Comparison of ENCODE assay signal across 9 cellular contexts in the genomic region with DNA sequence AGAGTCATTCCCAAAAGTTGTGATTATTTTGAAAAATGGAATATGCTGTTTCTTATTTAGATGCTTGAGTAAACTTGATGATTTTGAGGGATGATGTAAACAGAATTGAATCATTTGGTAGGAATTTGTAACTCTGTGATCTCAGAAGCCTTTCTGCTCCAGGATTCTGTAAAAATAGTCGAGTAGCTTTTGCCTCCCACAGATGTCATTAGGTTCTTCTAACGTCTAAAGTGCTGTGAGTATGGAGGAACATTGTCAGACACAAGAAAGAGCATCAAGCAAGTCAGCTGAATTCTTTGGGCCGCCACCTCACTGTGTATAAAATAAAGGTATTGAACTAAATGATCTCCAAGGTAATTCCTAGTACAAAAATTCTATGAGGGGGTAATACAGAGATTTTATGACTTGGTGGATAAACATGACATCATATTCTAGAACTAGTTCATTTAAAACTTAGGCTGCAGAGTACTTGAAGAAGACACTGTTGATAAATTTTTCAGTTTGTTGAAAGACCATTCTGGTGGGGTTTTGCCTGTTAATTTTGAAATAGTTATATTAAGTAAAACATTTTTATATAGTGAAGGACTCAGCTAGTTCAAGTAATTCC. TPM values are rescaled to one million over a fixed set of nuclear protein-coding genes. Genes with fewer than 3 reads are reported as not detected.
DNase-seq lines count a peak whose midpoint lies in the region; ATAC-seq and TF ChIP-seq lines count a peak whose summit lies in the region.
"Had no signal": no experiment of that assay in that cellular context is flagged by ENCODE, and none has a peak within 500 bp of the region (broad histone marks: within the 10 kb centered on the region; RNA-seq: fewer than 3 reads in every experiment).

No MANE protein-coding gene starts in this region.

- H3K9me3 Mint-ChIP-seq in activated CD8-positive, alpha-beta memory T cell treated with anti-CD3 and anti-CD28 coated beads, Interleukin-2, amount 10 ng/mL, durations not matched to agents 7 days and 5 days (ENCODE audit: low read depth) = no peaks in the 10 kb centered on the region
- H3K9me3 Mint-ChIP-seq in activated T-helper 17 cell treated with anti-CD3 and anti-CD28 coated beads, Interleukin-2, amount 50 U/mL, for 72 hours = no peaks in the 10 kb centered on the region

- H3K4me1 ChIP-seq in foreskin keratinocyte (peaks cover 7% of the 10 kb centered on the region), subcutaneous abdominal adipose tissue (ENCODE audit: control insufficient read depth in 5 of 5, insufficient read depth in 5 of 5, low read length in 5 of 5) (peaks cover 2 to 33% (median 21%) of the 10 kb centered on the region in 5 donors)

- H3K4me1 Mint-ChIP-seq in activated CD8-positive, alpha-beta memory T cell treated with anti-CD3 and anti-CD28 coated beads, Interleukin-2, amount 10 ng/mL, durations not matched to agents 7 days and 5 days = peaks cover 82% of the 10 kb centered on the region
- peaks cover 54% of the 10 kb centered on the region for H3K4me1 Mint-ChIP-seq in activated T-helper 17 cell treated with anti-CD3 and anti-CD28 coated beads, Interleukin-2, amount 50 U/mL, for 72 hours

- peak overlapping the region; percentile 16 for H3K27ac ChIP-seq in foreskin keratinocyte
- peak overlapping the region; percentile 5 for H3K27ac ChIP-seq in subcutaneous abdominal adipose tissue (ENCODE audit: low read depth, low read length)

- no peak overlapping the region for H3K9ac ChIP-seq in subcutaneous abdominal adipose tissue (ENCODE audit: low read length in 5 of 5)

- peaks cover 0 to 7% (median 3%) of the 10 kb centered on the region in 5 donors for H3K36me3 ChIP-seq in subcutaneous abdominal adipose tissue (ENCODE audit: control insufficient read depth in 5 of 5, insufficient read depth in 5 of 5, low read length in 5 of 5)

- H3K27me3 ChIP-seq in foreskin keratinocyte (no peaks in the 10 kb centered on the region), subcutaneous abdominal adipose tissue (ENCODE audit: control insufficient read depth in 5 of 5, insufficient read depth in 4 of 5, low read length in 5 of 5) (no peaks in the 10 kb centered on the region)

- CTCF ChIA-PET in activated CD8-positive, alpha-beta memory T cell treated with anti-CD3 and anti-CD28 coated beads, Interleukin-2, amount 10 ng/mL, durations not matched to agents 7 days and 5 days (lab: Charles Lee) = interaction anchor here (0.7 to 2.6 kb wide), 6 partner anchors 9 to 43 kb away, joined by 3 to 8 read pairs (median 4); no protein-coding TSS in a partner anchor

- H3K36me3 Mint-ChIP-seq in activated CD8-positive, alpha-beta memory T cell treated with anti-CD3 and anti-CD28 coated beads, Interleukin-2, amount 10 ng/mL, durations not matched to agents 7 days and 5 days = peaks cover 31% of the 10 kb centered on the region
- H3K36me3 Mint-ChIP-seq in activated T-helper 17 cell treated with anti-CD3 and anti-CD28 coated beads, Interleukin-2, amount 50 U/mL, for 72 hours (ENCODE audit: low read depth) = peaks cover 73% of the 10 kb centered on the region

- no peak for DNase-seq in activated CD8-positive, alpha-beta memory T cell treated with anti-CD3 and anti-CD28 coated beads, Interleukin-2, amount 10 ng/mL, durations not matched to agents 7 days and 5 days
- no peak for DNase-seq in activated CD8-positive, alpha-beta memory T cell treated with anti-CD3 and anti-CD28 coated beads for 24 hours
- DNase-seq in foreskin keratinocyte (no peak), pons (ENCODE audit: low spot score) (no peak)
- no peak for DNase-seq in activated CD4-positive, CD25-positive, alpha-beta regulatory T cell (lab: John Stamatoyannopoulos, UW)

- TF ChIP-seq CTCF in foreskin keratinocyte (conservative IDR thresholded peaks at IDR 0.05) = no peak

- H3K27ac Mint-ChIP-seq in activated CD8-positive, alpha-beta memory T cell treated with anti-CD3 and anti-CD28 coated beads, Interleukin-2, amount 10 ng/mL, durations not matched to agents 7 days and 5 days = peak overlapping the region; percentile 88
- H3K27ac Mint-ChIP-seq in activated T-helper 17 cell treated with anti-CD3 and anti-CD28 coated beads, Interleukin-2, amount 50 U/mL, for 72 hours = peak overlapping the region; percentile 97

- H3K27me3 Mint-ChIP-seq in activated CD8-positive, alpha-beta memory T cell treated with anti-CD3 and anti-CD28 coated beads, Interleukin-2, amount 10 ng/mL, durations not matched to agents 7 days and 5 days = no peaks in the 10 kb centered on the region
- no peaks in the 10 kb centered on the region for H3K27me3 Mint-ChIP-seq in activated T-helper 17 cell treated with anti-CD3 and anti-CD28 coated beads, Interleukin-2, amount 50 U/mL, for 72 hours

- ATAC-seq in activated CD8-positive, alpha-beta memory T cell treated with anti-CD3 and anti-CD28 coated beads, Interleukin-2, amount 10 ng/mL, durations not matched to agents 7 days and 5 days = no peak
- no peak for ATAC-seq in activated T-helper 17 cell treated with anti-CD3 and anti-CD28 coated beads, Interleukin-2, amount 50 U/mL, for 72 hours (replicated peaks)
- no peak for ATAC-seq in foreskin keratinocyte
- no peak for ATAC-seq in GM21381 (IDR thresholded peaks at IDR 0.05; ENCODE audit: unreplicated experiment)

- H3K9me3 ChIP-seq in subcutaneous abdominal adipose tissue (ENCODE audit: control insufficient read depth in 5 of 5, low read length in 5 of 5) = no peaks in the 10 kb centered on the region

- peak overlapping the region; percentile 78 for H3K4me3 Mint-ChIP-seq in activated CD8-positive, alpha-beta memory T cell treated with anti-CD3 and anti-CD28 coated beads, Interleukin-2, amount 10 ng/mL, durations not matched to agents 7 days and 5 days
- H3K4me3 Mint-ChIP-seq in activated T-helper 17 cell treated with anti-CD3 and anti-CD28 coated beads, Interleukin-2, amount 50 U/mL, for 72 hours = peak overlapping the region; percentile 97

- H3K4me3 ChIP-seq in subcutaneous abdominal adipose tissue (ENCODE audit: low read depth in 1 of 5, low read length in 5 of 5) = no peak overlapping the region

RNA-seq across cellular contexts. Expression of a gene that starts 1.4 kb away (rescaled TPM):
- 10 to 100 TPM; 15.3 to 19.5 TPM for total RNA-seq in activated CD8-positive, alpha-beta memory T cell treated with anti-CD3 and anti-CD28 coated beads, Interleukin-2, amount 10 ng/mL, durations not matched to agents 7 days and 5 days
- 10 to 100 TPM; 92.4 to 95.1 TPM for total RNA-seq in activated T-helper 17 cell treated with anti-CD3 and anti-CD28 coated beads, Interleukin-2, amount 50 U/mL, for 72 hours
- total RNA-seq in foreskin keratinocyte = not detected in 2 replicates
- not detected in 2 replicates for polyA plus RNA-seq in foreskin keratinocyte

RNA-seq across cellular contexts. Expression of a gene that starts 50.4 kb away (rescaled TPM):
- 10 to 100 TPM; 11.1 to 13.1 TPM for total RNA-seq in activated CD8-positive, alpha-beta memory T cell treated with anti-CD3 and anti-CD28 coated beads, Interleukin-2, amount 10 ng/mL, durations not matched to agents 7 days and 5 days
- total RNA-seq in activated T-helper 17 cell treated with anti-CD3 and anti-CD28 coated beads, Interleukin-2, amount 50 U/mL, for 72 hours = 10 to 100 TPM in 1 of 2 donors, 1 to 10 TPM in 1; 8.7 to 10.1 TPM
- total RNA-seq in foreskin keratinocyte = not detected in 2 replicates
- polyA plus RNA-seq in foreskin keratinocyte = not detected in 2 replicates
- total RNA-seq: frontal cortex had no signal

Comparison
In these comparisons a context has a peak if more than half of its experiments do, and no peak if none do; other contexts are left out.
1. RNA of a gene that starts 1.4 kb away (total RNA-seq): 92.4 to 95.1 TPM in activated T-helper 17 cell treated with anti-CD3 and anti-CD28 coated beads, Interleukin-2, amount 50 U/mL, for 72 hours and 15.3 to 19.5 TPM in activated CD8-positive, alpha-beta memory T cell treated with anti-CD3 and anti-CD28 coated beads, Interleukin-2, amount 10 ng/mL, durations not matched to agents 7 days and 5 days; not detected in foreskin keratinocyte; every median in the first group is over 10 times any median in the second.